10 cellular contexts compared by ENCODE assay signal in the genomic region with DNA sequence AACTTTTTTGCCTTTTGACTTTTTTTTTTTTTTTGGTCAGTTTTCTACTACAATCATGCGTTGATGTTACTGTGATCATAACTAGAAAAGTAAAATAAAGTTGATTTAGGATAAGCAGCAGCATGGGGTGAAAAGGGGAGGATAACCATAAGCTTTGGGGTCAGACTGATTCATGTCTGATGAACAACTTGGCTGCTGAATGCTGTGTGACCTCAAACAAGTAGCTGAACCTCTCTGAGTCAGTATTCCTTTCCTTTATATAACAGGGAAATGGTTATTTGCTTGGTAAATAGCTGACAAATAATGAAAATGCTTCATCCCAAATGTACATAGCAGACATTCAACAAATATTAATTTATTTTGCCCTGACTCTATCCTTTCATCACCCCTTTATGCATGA.
"Had no signal": no experiment of that assay in that cellular context is flagged by ENCODE, and none has a peak within 500 bp of the region (broad histone marks: within the 10 kb centered on the region; RNA-seq: fewer than 3 reads in every experiment).

No MANE protein-coding gene starts in this region.

- H3K27ac ChIP-seq: GM23248, KMS-11 had no signal

- DNase-seq: GM23248, GOT3, H9, HCEC 1CT, HFFc6, IMR-90, KBM-7 had no signal

- H3K4me3 ChIP-seq: GM23248 had no signal

- H3K4me2 ChIP-seq: KMS-11 had no signal

- H3K9ac ChIP-seq: GM23248, KMS-11 had no signal

- FAIRE-seq: H54, HTR-8/SVneo had no signal

- H2AFZ ChIP-seq: GM23248 had no signal
